ENCODE assay signal across 1 cellular context in genomic region chr4:7128234-7128633, GRCh38.
TF ChIP-seq lines count a peak whose summit lies in the region.

No MANE protein-coding gene starts in this region.

TF ChIP-seq in IMR-90, 13 proteins besides CTCF, POLR2A, EP300 and RAD21 (continued from another document):
- no peak for TF ChIP-seq USF2 (IDR thresholded peaks at IDR 0.05; ENCODE audit: low read depth, low read length)
- TF ChIP-seq RFX5 (IDR thresholded peaks at IDR 0.05; ENCODE audit: low read depth, low read length): no peak
